ENCODE assay signal across 19 cellular contexts in the genomic region with DNA sequence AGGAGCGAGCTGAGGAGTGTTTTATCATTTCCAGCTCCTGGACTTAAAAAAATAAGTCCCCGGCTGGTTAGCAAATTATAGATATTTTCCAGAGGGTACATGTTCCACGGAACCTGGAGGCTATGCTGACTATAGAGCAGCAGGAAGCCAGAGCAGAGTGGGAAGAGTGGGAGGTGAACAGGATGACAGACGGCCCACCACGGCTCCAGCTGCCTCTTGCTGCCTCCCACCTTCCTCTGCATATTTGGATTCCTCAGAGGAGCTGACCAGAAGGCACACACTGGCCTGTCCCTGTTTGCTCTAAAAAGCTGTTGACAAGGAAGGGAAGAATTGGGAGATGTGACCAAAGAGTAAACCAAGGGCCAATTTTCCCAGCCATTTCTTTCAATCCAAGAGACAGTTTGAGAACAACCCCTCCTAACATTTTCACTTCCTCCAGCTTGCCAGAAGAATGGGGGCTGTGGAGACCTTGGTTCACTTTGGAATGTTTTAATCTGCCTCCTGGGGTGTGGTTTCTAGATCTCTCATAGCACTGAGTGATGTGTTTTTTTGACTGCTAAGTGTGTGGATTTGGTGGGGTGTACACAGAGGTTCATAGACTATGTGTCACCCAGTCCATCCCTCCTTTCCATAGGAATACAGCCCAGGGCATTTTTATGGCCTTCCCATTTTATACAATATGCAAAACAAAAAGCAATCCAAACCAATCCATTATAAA. TPM values are rescaled to one million over a fixed set of nuclear protein-coding genes. Genes with fewer than 3 reads are reported as not detected.
A peak's percentile ranks its signal among the peaks of the same experiment; 100 is the strongest.
DNase-seq lines count a peak whose midpoint lies in the region; ATAC-seq, FAIRE-seq and TF ChIP-seq lines count a peak whose summit lies in the region.
"Had no signal": no experiment of that assay in that cellular context is flagged by ENCODE, and none has a peak within 500 bp of the region (broad histone marks: within the 10 kb centered on the region; RNA-seq: fewer than 3 reads in every experiment).

No MANE protein-coding gene starts in this region.

- H3K9me2 ChIP-seq in Karpas-422 (replicated peaks; ENCODE audit: insufficient read depth, low read length), result no peaks in the 10 kb centered on the region

- no peak for TF ChIP-seq EP300 in upper lobe of left lung (IDR thresholded peaks at IDR 0.05)

- H3K27me3 ChIP-seq in Karpas-422 (ENCODE audit: low read length) (no peaks in the 10 kb centered on the region), astrocyte (ENCODE audit: insufficient read depth, low read length) (no peaks in the 10 kb centered on the region), upper lobe of left lung (no peaks in the 10 kb centered on the region), Caco-2 (replicated peaks; ENCODE audit: control insufficient read depth, insufficient read depth, low read length) (no peaks in the 10 kb centered on the region)
- H3K27me3 ChIP-seq: BLaER1 treated with 17β-estradiol and CSF1 and Interleukin-3, amounts not matched to agents 10 nM and 100 nM; suprapubic skin had no signal

- BruUV-seq in Caco-2 (replicated peaks; lab: Mats Ljungman, UMichigan), result no TSS peak

- H3K4me2 ChIP-seq in Karpas-422 (ENCODE audit: low read depth, low read length, poor library complexity, severe bottlenecking), result no peak overlapping the region
- H3K4me2 ChIP-seq in astrocyte (ENCODE audit: low read length), result peak overlapping the region; percentile 32

- no peak for ATAC-seq in upper lobe of left lung (ENCODE audit: low FRiP score in 2 of 2)
- ATAC-seq: psoas muscle, T-cell had no signal

- no peak overlapping the region for H3K27ac ChIP-seq in Karpas-422 (ENCODE audit: low read length)
- no peak overlapping the region for H3K27ac ChIP-seq in astrocyte (ENCODE audit: low read depth, low read length)
- no peak overlapping the region for H3K27ac ChIP-seq in upper lobe of left lung
- H3K27ac ChIP-seq: BLaER1 treated with 17β-estradiol and CSF1 and Interleukin-3, amounts not matched to agents 10 nM and 100 nM; psoas muscle; suprapubic skin had no signal

- no peak for TF ChIP-seq CTCF in astrocyte (IDR thresholded peaks at IDR 0.05; ENCODE audit: insufficient read depth, low read depth, low read length)
- TF ChIP-seq CTCF in upper lobe of left lung (IDR thresholded peaks at IDR 0.05), result no peak
- TF ChIP-seq CTCF in Caco-2 (IDR thresholded peaks at IDR 0.05; ENCODE audit: insufficient read depth in 1 of 2, low read depth in 1 of 2, low read length in 1 of 2, severe bottlenecking in 1 of 2, unreplicated experiment in 1 of 2), result no peak

- no peak for TF ChIP-seq POLR2A in upper lobe of left lung (IDR thresholded peaks at IDR 0.05)

- no peaks in the 10 kb centered on the region for H3K9me3 ChIP-seq in Karpas-422 (ENCODE audit: low read length)
- H3K9me3 ChIP-seq in astrocyte (ENCODE audit: insufficient read depth, low read depth, low read length), result no peaks in the 10 kb centered on the region
- H3K9me3 ChIP-seq in upper lobe of left lung, result no peaks in the 10 kb centered on the region
- no peaks in the 10 kb centered on the region for H3K9me3 ChIP-seq in Caco-2
- H3K9me3 ChIP-seq: BLaER1 treated with 17β-estradiol and CSF1 and Interleukin-3, amounts not matched to agents 10 nM and 100 nM; psoas muscle; suprapubic skin had no signal

- 60 to 64% methylated on average over 5 of the region's 5 CpGs for WGBS in upper lobe of left lung, 2 donors

- H3K27me3 Mint-ChIP-seq in astrocyte (ENCODE audit: low read depth, unreplicated experiment) (no peaks in the 10 kb centered on the region), Caco-2 (ENCODE audit: insufficient read depth, unreplicated experiment) (no peaks in the 10 kb centered on the region)
- H3K27me3 Mint-ChIP-seq: T-cell had no signal

- no peak overlapping the region for H3K4me3 ChIP-seq in Karpas-422 (ENCODE audit: low read length)
- no peak overlapping the region for H3K4me3 ChIP-seq in astrocyte (ENCODE audit: insufficient read depth, low read depth, low read length)
- H3K4me3 ChIP-seq in upper lobe of left lung, result no peak overlapping the region
- H3K4me3 ChIP-seq in Caco-2 (ENCODE audit: low read depth, low read length), result no peak overlapping the region
- H3K4me3 ChIP-seq: BLaER1 treated with 17β-estradiol and CSF1 and Interleukin-3, amounts not matched to agents 10 nM and 100 nM; psoas muscle; suprapubic skin had no signal

- H3K9ac ChIP-seq in Karpas-422 (ENCODE audit: low read length), result no peak overlapping the region
- no peak overlapping the region for H3K9ac ChIP-seq in astrocyte (ENCODE audit: low read length)
- H3K9ac ChIP-seq: BLaER1 treated with 17β-estradiol and CSF1 and Interleukin-3, amounts not matched to agents 10 nM and 100 nM had no signal

- H3K36me3 ChIP-seq in Karpas-422 (ENCODE audit: insufficient read depth, low read length), result no peaks in the 10 kb centered on the region
- no peaks in the 10 kb centered on the region for H3K36me3 ChIP-seq in astrocyte (ENCODE audit: insufficient read depth, low read length)
- H3K36me3 ChIP-seq in upper lobe of left lung, result no peaks in the 10 kb centered on the region
- peaks cover 2% of the 10 kb centered on the region for H3K36me3 ChIP-seq in Caco-2 (ENCODE audit: control insufficient read depth, insufficient read depth, low read length)
- H3K36me3 ChIP-seq: BLaER1 treated with 17β-estradiol and CSF1 and Interleukin-3, amounts not matched to agents 10 nM and 100 nM; suprapubic skin had no signal

- no peaks in the 10 kb centered on the region for H4K20me1 ChIP-seq in Karpas-422 (ENCODE audit: insufficient read depth, low read depth, low read length)
- H4K20me1 ChIP-seq in astrocyte (ENCODE audit: insufficient read depth, low read length), result no peaks in the 10 kb centered on the region
- H4K20me1 ChIP-seq: BLaER1 treated with 17β-estradiol and CSF1 and Interleukin-3, amounts not matched to agents 10 nM and 100 nM had no signal

- CTCF ChIA-PET in Caco-2 (lab: Charles Lee), result no interaction called here

- POLR2A ChIA-PET in Caco-2 (lab: Charles Lee), result no interaction called here

- H3K4me3 Mint-ChIP-seq in astrocyte (ENCODE audit: unreplicated experiment) (no peak overlapping the region), Caco-2 (ENCODE audit: unreplicated experiment) (no peak overlapping the region)
- H3K4me3 Mint-ChIP-seq: activated naive CD4-positive, alpha-beta T cell treated with anti-CD3 and anti-CD28 coated beads for 36 hours; T-cell had no signal

- peaks cover 6% of the 10 kb centered on the region for H3K4me1 ChIP-seq in Karpas-422 (ENCODE audit: low read length)
- peaks cover 14% of the 10 kb centered on the region for H3K4me1 ChIP-seq in astrocyte (ENCODE audit: insufficient read depth, low read length)
- no peaks in the 10 kb centered on the region for H3K4me1 ChIP-seq in upper lobe of left lung
- H3K4me1 ChIP-seq in Caco-2, result no peaks in the 10 kb centered on the region
- H3K4me1 ChIP-seq: psoas muscle, suprapubic skin had no signal

- peaks cover 4% of the 10 kb centered on the region for H3K9me3 Mint-ChIP-seq in astrocyte (ENCODE audit: unreplicated experiment)
- no peaks in the 10 kb centered on the region for H3K9me3 Mint-ChIP-seq in Caco-2 (ENCODE audit: unreplicated experiment)
- H3K9me3 Mint-ChIP-seq: activated naive CD4-positive, alpha-beta T cell treated with anti-CD3 and anti-CD28 coated beads for 36 hours; T-cell had no signal

- DNase-seq in Daoy (ENCODE audit: low read depth), result peak; percentile 52
- DNase-seq in Karpas-422, result no peak
- peak; percentile 40 for DNase-seq in astrocyte (ENCODE audit: low read depth)
- DNase-seq in myocyte (ENCODE audit: low read depth), result peak; percentile 51
- no peak for DNase-seq in DMS53 treated with DMSO at 0.1 percent for 48 hours (lab: John Stamatoyannopoulos, UW; ENCODE audit: unreplicated experiment)
- DNase-seq in cortex of kidney (lab: John Stamatoyannopoulos, UW), result no peak
- no peak for DNase-seq in upper lobe of left lung
- DNase-seq in Caco-2, result no peak
- DNase-seq: activated CD4-positive, alpha-beta T cell treated with anti-CD3 and anti-CD28 coated beads for 1 hour; activated CD8-positive, alpha-beta memory T cell treated with anti-CD3 and anti-CD28 coated beads, Interleukin-2, amount 50 U/mL, for 48 hours; activated naive CD4-positive, alpha-beta T cell treated with anti-CD3 and anti-CD28 coated beads for 36 hours; kidney glomerular epithelial cell; NCI-H1417 treated with DMSO at 0.1 percent for 48 hours; psoas muscle; RPMI8226; T-cell had no signal

- H3K79me2 ChIP-seq in Karpas-422 (ENCODE audit: low read length), result no peaks in the 10 kb centered on the region
- no peaks in the 10 kb centered on the region for H3K79me2 ChIP-seq in astrocyte (ENCODE audit: insufficient read depth, low read length)

- H3K4me1 Mint-ChIP-seq in astrocyte (ENCODE audit: low read depth, unreplicated experiment) (peaks cover 20% of the 10 kb centered on the region), Caco-2 (ENCODE audit: low read depth, unreplicated experiment) (no peaks in the 10 kb centered on the region)

- H2AFZ ChIP-seq in Karpas-422 (ENCODE audit: low read length) (0 out of 2 replicates have a peak overlapping the region, but pooled peaks have one; percentile 3), astrocyte (ENCODE audit: low read depth, low read length) (peak overlapping the region; percentile 67)

- peak overlapping the region; percentile 74 for H3K27ac Mint-ChIP-seq in astrocyte (ENCODE audit: unreplicated experiment)
- H3K27ac Mint-ChIP-seq in Caco-2 (ENCODE audit: unreplicated experiment), result no peak overlapping the region
- H3K27ac Mint-ChIP-seq: activated naive CD4-positive, alpha-beta T cell treated with anti-CD3 and anti-CD28 coated beads for 36 hours; T-cell had no signal

- no peaks in the 10 kb centered on the region for H3K36me3 Mint-ChIP-seq in astrocyte (ENCODE audit: low read depth, unreplicated experiment)
- H3K36me3 Mint-ChIP-seq in Caco-2 (ENCODE audit: insufficient read depth, unreplicated experiment), result peaks cover 19% of the 10 kb centered on the region
- H3K36me3 Mint-ChIP-seq: T-cell had no signal

- FAIRE-seq in astrocyte (lab: Jason Lieb, UNC), result no peak
- FAIRE-seq: bronchial epithelial cell had no signal

- intact Hi-C loops in Caco-2 (cut with micrococcal nuclease; ENCODE audit: unreplicated experiment), result no loop called here

RNA-seq across cellular contexts. Expression of gene HGD, which starts 36.8 kb away (rescaled TPM):
- not detected in 2 replicates for total RNA-seq in Daoy (2014; rRNA removed; shearing (Covaris generic))
- total RNA-seq in Karpas-422 (2014; rRNA removed; shearing (Covaris generic); ENCODE audit: low replicate concordance), result not detected in 2 replicates
- total RNA-seq in astrocyte (0.52 TPM in 1 of 2 replicates, not detected in the other), myocyte (not detected in 2 replicates), upper lobe of left lung (10 to 100 TPM in 2 of 6 donors, 1 to 10 TPM in 3, under 1 TPM in 1; 0.89 to 45.1 (median 2.6) TPM), Caco-2 (2022) (76.3 and 102 TPM in 2 replicates)
- 0.54 TPM for polyA plus RNA-seq in myocyte (2012)
- total RNA-seq: activated naive CD4-positive, alpha-beta T cell treated with anti-CD3 and anti-CD28 coated beads for 36 hours had no signal

RNA-seq across cellular contexts. Expression of gene NDUFB4, which starts 49.1 kb away (rescaled TPM):
- 120 and 124 TPM in 2 replicates for total RNA-seq in Daoy (2014; rRNA removed; shearing (Covaris generic))
- 105 and 162 TPM in 2 replicates for total RNA-seq in Karpas-422 (2014; rRNA removed; shearing (Covaris generic); ENCODE audit: low replicate concordance)
- total RNA-seq in astrocyte (107 and 109 TPM in 2 replicates), myocyte (81.1 and 150 TPM in 2 replicates), upper lobe of left lung (100 to 1,000 TPM in 1 of 6 donors, 10 to 100 TPM in 5; 29.2 to 105 (median 79.4) TPM), Caco-2 (2022) (133 and 136 TPM in 2 replicates)
- 225 TPM for polyA plus RNA-seq in myocyte (2012)

Comparison
In these comparisons a context has a peak if more than half of its experiments do, and no peak if none do; other contexts are left out.
1. DNase-seq: peak in Daoy (single experiment), astrocyte (single experiment) and myocyte (single experiment); none in Karpas-422 (single experiment), DMS53 treated with DMSO at 0.1 percent for 48 hours (single experiment), cortex of kidney (single experiment), upper lobe of left lung (0 of 2) and Caco-2 (0 of 2).